In the genomic region with DNA sequence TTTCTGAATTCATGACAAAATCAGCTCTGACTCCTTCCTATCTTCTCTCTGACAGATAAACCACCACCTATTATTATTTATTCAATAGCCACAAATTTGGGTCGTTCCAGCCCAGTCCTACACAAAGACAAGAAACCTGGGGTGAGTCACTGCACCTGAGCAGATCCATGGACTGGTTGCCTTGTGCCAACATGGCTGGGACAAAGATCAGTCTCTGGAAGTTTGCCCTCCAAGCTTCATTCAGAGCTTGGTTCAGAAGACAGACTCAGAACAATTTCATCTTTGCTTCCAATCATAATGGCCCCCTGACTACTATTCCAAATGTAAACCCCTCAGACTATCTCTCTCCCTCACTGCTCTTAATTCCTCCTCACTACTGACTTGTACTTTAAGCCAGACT, we compare ENCODE assay signal across 7 cellular contexts. TPM values are rescaled to one million over a fixed set of nuclear protein-coding genes. Genes with fewer than 3 reads are reported as not detected.
"Had no signal": no experiment of that assay in that cellular context is flagged by ENCODE, and none has a peak within 500 bp of the region (broad histone marks: within the 10 kb centered on the region; RNA-seq: fewer than 3 reads in every experiment).

No MANE protein-coding gene starts in this region.

- H3K4me3 Mint-ChIP-seq: GM23338, H9, IgD-negative memory B cell had no signal

- H3K9me3 Mint-ChIP-seq: GM23338, H9, IgD-negative memory B cell had no signal

- H3K27ac Mint-ChIP-seq: GM23338, H9, IgD-negative memory B cell had no signal

- DNase-seq: H9, HCEC 1CT had no signal

- H3K36me3 Mint-ChIP-seq: IgD-negative memory B cell had no signal

- FAIRE-seq: H1, H54, HTR-8/SVneo had no signal

- ATAC-seq: GM23338 had no signal

- H3K4me3 ChIP-seq: GM23338 had no signal

RNA-seq across cellular contexts. Expression of a gene that starts 51.8 kb away (rescaled TPM):
- polyA plus RNA-seq: IgD-negative memory B cell had no signal
